1 cellular context compared by ENCODE assay signal in genomic region chr1:183830389-183830788, GRCh38.
TF ChIP-seq lines count a peak whose summit lies in the region.

No MANE protein-coding gene starts in this region.

TF ChIP-seq in GM23338, 12 proteins besides CTCF, POLR2A, EP300 and RAD21 (continued from another document):
- TF ChIP-seq ZNF462 (CRISPR knock-in tag; IDR thresholded peaks at IDR 0.05) (no peak), ZNF114 (CRISPR knock-in tag; IDR thresholded peaks at IDR 0.05) (no peak), ETS1 (IDR thresholded peaks at IDR 0.05) (no peak)
